ENCODE assay signal across 8 cellular contexts in genomic region chr4:8403173-8403753, GRCh38. TPM values are rescaled to one million over a fixed set of nuclear protein-coding genes. Genes with fewer than 3 reads are reported as not detected.
DNase-seq lines count a peak whose midpoint lies in the region; ATAC-seq and TF ChIP-seq lines count a peak whose summit lies in the region.

No MANE protein-coding gene starts in this region.

- WGBS in transverse colon (ENCODE audit: low coverage in 1 of 2), 2 donors, result 5 to 45% methylated on average over 2 to 12 of the region's 12 CpGs

- H3K27me3 ChIP-seq in CD4-positive, alpha-beta memory T cell (ENCODE audit: insufficient read depth, low read length), result no peaks in the 10 kb centered on the region
- H3K27me3 ChIP-seq in neural progenitor cell, result no peaks in the 10 kb centered on the region
- no peaks in the 10 kb centered on the region for H3K27me3 ChIP-seq in transverse colon

- H3K9me3 Mint-ChIP-seq in CD4-positive, alpha-beta memory T cell, result no peaks in the 10 kb centered on the region
- H3K9me3 Mint-ChIP-seq in HFFc6 (no peaks in the 10 kb centered on the region), neural progenitor cell (peaks cover 10% of the 10 kb centered on the region)

- H3K79me2 ChIP-seq in OCI-LY7 (ENCODE audit: insufficient read depth, low read depth, low read length) (no peaks in the 10 kb centered on the region), neural progenitor cell (ENCODE audit: low read depth) (no peaks in the 10 kb centered on the region)

- H3K36me3 ChIP-seq in CD4-positive, alpha-beta memory T cell (ENCODE audit: insufficient read depth, low read length), result peaks cover 7% of the 10 kb centered on the region
- H3K36me3 ChIP-seq in OCI-LY7 (ENCODE audit: insufficient read depth, low read length) (peaks cover 6% of the 10 kb centered on the region; the same call in 1 of the 2 replicates), neural progenitor cell (no peaks in the 10 kb centered on the region), transverse colon (peaks cover 0 to 9% (median 0%) of the 10 kb centered on the region in 4 donors)

- H3K4me1 ChIP-seq in CD4-positive, alpha-beta memory T cell (ENCODE audit: insufficient read depth, low read length), result no peaks in the 10 kb centered on the region
- H3K4me1 ChIP-seq in OCI-LY7 (ENCODE audit: insufficient read depth, low read length, poor library complexity, severe bottlenecking) (peaks cover 8% of the 10 kb centered on the region), neural progenitor cell (no peaks in the 10 kb centered on the region), transverse colon (peaks cover 0 to 5% (median 0%) of the 10 kb centered on the region in 4 donors)

- H3K4me1 Mint-ChIP-seq in CD4-positive, alpha-beta memory T cell, result no peaks in the 10 kb centered on the region
- H3K4me1 Mint-ChIP-seq in HFFc6 (ENCODE audit: low read depth), result peaks cover 16% of the 10 kb centered on the region
- H3K4me1 Mint-ChIP-seq in neural progenitor cell, result peaks cover 22% of the 10 kb centered on the region

- H3K27me3 Mint-ChIP-seq in CD4-positive, alpha-beta memory T cell, result no peaks in the 10 kb centered on the region
- no peaks in the 10 kb centered on the region; the same call in 1 of the 2 replicates for H3K27me3 Mint-ChIP-seq in HFFc6 (ENCODE audit: insufficient read depth)
- peaks cover 13% of the 10 kb centered on the region for H3K27me3 Mint-ChIP-seq in neural progenitor cell (ENCODE audit: insufficient read depth, low read depth)

- H3K36me3 Mint-ChIP-seq in CD4-positive, alpha-beta memory T cell, result peaks cover 13 to 41% of the 10 kb centered on the region in 2 donors
- H3K36me3 Mint-ChIP-seq in HFFc6 (ENCODE audit: low read depth) (peaks cover 25% of the 10 kb centered on the region), neural progenitor cell (peaks cover 16% of the 10 kb centered on the region)

- no peak overlapping the region for H3K9ac ChIP-seq in neural progenitor cell

- intact Hi-C loops in CD4-positive, alpha-beta memory T cell (cut with micrococcal nuclease), result loop anchor here (2.0 kb wide), 1 partner anchor 160 kb away; no protein-coding TSS in a partner anchor
- intact Hi-C loops in OCI-LY7 (cut with micrococcal nuclease; ENCODE audit: unreplicated experiment), result loop anchor here (1.0 to 5.0 kb wide), 5 partner anchors 81 to 226 kb away; no protein-coding TSS in a partner anchor
- intact Hi-C loops in transverse colon (cut with DNase I; ENCODE audit: low total_unique reads), result loop anchor here (2.0 kb wide), 1 partner anchor 160 kb away; no protein-coding TSS in a partner anchor

- CTCF ChIA-PET in CD4-positive, alpha-beta memory T cell (lab: Charles Lee; ENCODE audit: partially characterized antibody), result interaction anchor here (0.7 to 4.1 kb wide), 9 partner anchors 9 to 247 kb away, joined by 3 to 39 read pairs (median 3); no protein-coding TSS in a partner anchor
- CTCF ChIA-PET in OCI-LY7 (lab: Charles Lee; ENCODE audit: unreplicated experiment), result interaction anchor here (0.9 kb wide), 1 partner anchor 89 kb away, joined by 3 read pairs; no protein-coding TSS in a partner anchor

- in situ Hi-C loops in transverse colon (cut with MboI; ENCODE audit: low pct_ligation_motif_present in 1 of 4, low pct_unique_long_range_greater_than_20kb in 1 of 4, low sequenced_read_pairs in 3 of 4), result loop anchor here (5.0 to 25.0 kb wide), 4 partner anchors 158 to 241 kb away; partner anchors contain the start of gene ABLIM2 (in 1 of the 4)

- POLR2A ChIA-PET in CD4-positive, alpha-beta memory T cell (lab: Charles Lee; ENCODE audit: partially characterized antibody), result no interaction called here
- POLR2A ChIA-PET in OCI-LY7 (lab: Charles Lee), result interaction anchor here (0.7 kb wide), 1 partner anchor 184 kb away, joined by 5 read pairs; no protein-coding TSS in a partner anchor

- no peak for TF ChIP-seq POLR2A in transverse colon (IDR thresholded peaks at IDR 0.05)

- no peaks in the 10 kb centered on the region for H3F3A ChIP-seq in neural progenitor cell (ENCODE audit: low read depth)

- H2AFZ ChIP-seq in OCI-LY7 (ENCODE audit: low read length) (no peak overlapping the region), neural progenitor cell (replicated peaks) (no peak overlapping the region)

- TF ChIP-seq CTCF in HFFc6 (IDR thresholded peaks at IDR 0.05) (peak; percentile 99), OCI-LY7 (conservative IDR thresholded peaks at IDR 0.05; ENCODE audit: low read length) (peak; percentile 99), neural progenitor cell (IDR thresholded peaks at IDR 0.05) (peak; percentile 97), transverse colon (IDR thresholded peaks at IDR 0.05) (peak; percentile 82 to 92 (median 86))

- peak overlapping the region in 1 of 7 donors; percentile 15 for H3K27ac Mint-ChIP-seq in CD4-positive, alpha-beta memory T cell
- no peak overlapping the region for H3K27ac Mint-ChIP-seq in HFFc6
- H3K27ac Mint-ChIP-seq in neural progenitor cell, result no peak overlapping the region

- no peak overlapping the region for H3K4me3 ChIP-seq in CD4-positive, alpha-beta memory T cell (ENCODE audit: low read length in 2 of 2)
- H3K4me3 ChIP-seq in OCI-LY7 (ENCODE audit: low read depth, low read length, poor library complexity, severe bottlenecking) (no peak overlapping the region), neural progenitor cell (no peak overlapping the region), transverse colon (no peak overlapping the region)

- no peaks in the 10 kb centered on the region for H3K9me3 ChIP-seq in CD4-positive, alpha-beta memory T cell (ENCODE audit: control insufficient read depth in 1 of 2, low read length in 2 of 2)
- H3K9me3 ChIP-seq in OCI-LY7 (ENCODE audit: low read length) (no peaks in the 10 kb centered on the region), neural progenitor cell (ENCODE audit: low read depth) (no peaks in the 10 kb centered on the region), transverse colon (no peaks in the 10 kb centered on the region)

- DNase-seq in CD4-positive, alpha-beta memory T cell, result peak in 4 of 5 donors; percentile 24 to 42 (median 27)
- DNase-seq in HFFc6 (peak; percentile 68), OCI-LY7 (ENCODE audit: low spot score) (peak; percentile 68), fibroblast of the conjunctiva (ENCODE audit: low read depth) (peak; percentile 65), neural progenitor cell (ENCODE audit: low spot score) (peak; percentile 86), transverse colon (peak; percentile 75)
- DNase-seq in activated T-helper 1 cell treated with anti-CD3 and anti-CD28 coated beads, Interleukin-2, amount 50 U/mL, for 16 hours (ENCODE audit: low read depth in 1 of 2, low spot score in 1 of 2), result peak; percentile 24 to 28

- no peaks in the 10 kb centered on the region for H3K9me2 ChIP-seq in OCI-LY7 (ENCODE audit: insufficient read depth, low read length)

- no peak overlapping the region for H3K4me3 Mint-ChIP-seq in CD4-positive, alpha-beta memory T cell
- H3K4me3 Mint-ChIP-seq in HFFc6 (no peak overlapping the region), neural progenitor cell (no peak overlapping the region)

- BruUV-seq in OCI-LY7 (replicated peaks; lab: Mats Ljungman, UMichigan), result no TSS peak

- H3K4me2 ChIP-seq in OCI-LY7 (ENCODE audit: low read length), result no peak overlapping the region
- no peak overlapping the region for H3K4me2 ChIP-seq in neural progenitor cell

- H4K20me1 ChIP-seq in OCI-LY7 (ENCODE audit: insufficient read depth, low read length), result no peaks in the 10 kb centered on the region
- no peaks in the 10 kb centered on the region for H4K20me1 ChIP-seq in neural progenitor cell (ENCODE audit: low read depth)

- no peak for TF ChIP-seq EP300 in transverse colon (IDR thresholded peaks at IDR 0.05; ENCODE audit: low read depth)

- H3K27ac ChIP-seq in CD4-positive, alpha-beta memory T cell (ENCODE audit: low read depth, low read length), result no peak overlapping the region
- no peak overlapping the region for H3K27ac ChIP-seq in OCI-LY7 (ENCODE audit: low read depth, low read length, poor library complexity, severe bottlenecking)
- H3K27ac ChIP-seq in neural progenitor cell, result no peak overlapping the region
- peak overlapping the region in 3 of 4 donors; percentile 56 to 63 (median 58) for H3K27ac ChIP-seq in transverse colon

- no peak for ATAC-seq in HG03039 (IDR thresholded peaks at IDR 0.05; ENCODE audit: unreplicated experiment)

RNA-seq across cellular contexts. Expression of gene ACOX3, which starts 37.3 kb away (rescaled TPM):
- 10 to 100 TPM; 16.3 to 17.3 TPM for total RNA-seq in CD4-positive, alpha-beta memory T cell
- 10 to 100 TPM; 13.3 to 16.5 TPM for polyA plus RNA-seq in CD4-positive, alpha-beta memory T cell
- 10 to 100 TPM; 18.6 to 23.2 (median 19.9) TPM for total RNA-seq in HFFc6 (2021; fragmentation: NEBNext Ultra II Directional; extraction: Animal tissue kit (Norgen Biotek cat#: 25700))
- total RNA-seq in OCI-LY7 (2014; rRNA removed; shearing (Covaris generic)), result 10.4 and 12.7 TPM in 2 replicates
- total RNA-seq in OCI-LY7 (2022), result 16.8 and 21.0 TPM in 2 replicates
- total RNA-seq in neural progenitor cell (ENCODE audit: low replicate concordance), result 14.0 and 20.1 TPM in 2 replicates
- 100 to 1,000 TPM in 1 of 4 donors, 10 to 100 TPM in 3; 18.7 to 104 (median 31.3) TPM for total RNA-seq in transverse colon

RNA-seq across cellular contexts. Expression of gene TRMT44, which starts 37.3 kb away (rescaled TPM):
- total RNA-seq in CD4-positive, alpha-beta memory T cell, result 10 to 100 TPM; 29.6 to 33.0 TPM
- polyA plus RNA-seq in CD4-positive, alpha-beta memory T cell, result 10 to 100 TPM in 1 of 2 donors, 1 to 10 TPM in 1; 4.3 to 11.7 TPM
- total RNA-seq in HFFc6 (2021; fragmentation: NEBNext Ultra II Directional; extraction: Animal tissue kit (Norgen Biotek cat#: 25700)), result 10 to 100 TPM in 3 of 6 experiments, 1 to 10 TPM in 3; 8.8 to 10.7 (median 10.0) TPM
- total RNA-seq in OCI-LY7 (2014; rRNA removed; shearing (Covaris generic)), result 23.0 and 26.6 TPM in 2 replicates
- total RNA-seq in OCI-LY7 (2022), result 23.3 and 28.3 TPM in 2 replicates
- 19.9 and 24.2 TPM in 2 replicates for total RNA-seq in neural progenitor cell (ENCODE audit: low replicate concordance)
- 100 to 1,000 TPM in 1 of 4 donors, 10 to 100 TPM in 3; 19.1 to 190 (median 29.7) TPM for total RNA-seq in transverse colon

Comparison
In these comparisons a context has a peak if more than half of its experiments do, and no peak if none do; other contexts are left out.
1. DNase-seq: peak in every context shown above with its lines; median percentile 86 in neural progenitor cell; 75 in transverse colon; 68 in HFFc6; 68 in OCI-LY7; 65 in fibroblast of the conjunctiva; 27 in CD4-positive, alpha-beta memory T cell; 26 in activated T-helper 1 cell treated with anti-CD3 and anti-CD28 coated beads, Interleukin-2, amount 50 U/mL, for 16 hours.
2. H3K27ac ChIP-seq: peak in transverse colon (3 of 4); none in CD4-positive, alpha-beta memory T cell (single experiment), OCI-LY7 (single experiment) and neural progenitor cell (single experiment).
3. Peak in every context shown above with its lines, with median percentiles within 50 percentile points of each other: CTCF ChIP-seq.